ENCODE assay signal across 8 cellular contexts in genomic region chr7:134932707-134933370, GRCh38. TPM values are rescaled to one million over a fixed set of nuclear protein-coding genes. Genes with fewer than 3 reads are reported as not detected.
DNase-seq lines count a peak whose midpoint lies in the region; ATAC-seq and TF ChIP-seq lines count a peak whose summit lies in the region.

No MANE protein-coding gene starts in this region.

- H3K27ac ChIP-seq in stomach = peak overlapping the region in 4 of 5 donors; percentile 61 to 76 (median 68)
- no peak overlapping the region for H3K27ac ChIP-seq in endodermal cell (ENCODE audit: low read depth, low read length)

- H3K4me3 Mint-ChIP-seq in activated CD4-positive, alpha-beta T cell treated with anti-CD3 and anti-CD28 coated beads, Interleukin-2, amount 10 ng/mL, durations not matched to agents 7 days and 5 days = peak overlapping the region; percentile 63
- no peak overlapping the region for H3K4me3 Mint-ChIP-seq in endodermal cell

- H3K4me3 ChIP-seq in stomach = no peak overlapping the region
- H3K4me3 ChIP-seq in endodermal cell (ENCODE audit: low read length) = no peak overlapping the region

- TF ChIP-seq CTCF in stomach (IDR thresholded peaks at IDR 0.05) (no peak), endodermal cell (conservative IDR thresholded peaks at IDR 0.05) (no peak)

- H3K4me1 ChIP-seq in stomach (peaks cover 0 to 58% (median 33%) of the 10 kb centered on the region in 4 donors), endodermal cell (ENCODE audit: control insufficient read depth, insufficient read depth, low read length) (peaks cover 4% of the 10 kb centered on the region)

- peaks cover 6% of the 10 kb centered on the region for H3K9me3 Mint-ChIP-seq in activated CD4-positive, alpha-beta T cell treated with anti-CD3 and anti-CD28 coated beads, Interleukin-2, amount 10 ng/mL, durations not matched to agents 7 days and 5 days
- H3K9me3 Mint-ChIP-seq in endodermal cell = no peaks in the 10 kb centered on the region

- H3K4me1 Mint-ChIP-seq in activated CD4-positive, alpha-beta T cell treated with anti-CD3 and anti-CD28 coated beads, Interleukin-2, amount 10 ng/mL, durations not matched to agents 7 days and 5 days = peaks cover 20% of the 10 kb centered on the region
- peaks cover 12% of the 10 kb centered on the region for H3K4me1 Mint-ChIP-seq in endodermal cell

- H3K9me3 ChIP-seq in stomach (no peaks in the 10 kb centered on the region), endodermal cell (ENCODE audit: control insufficient read depth, low read length) (no peaks in the 10 kb centered on the region)

- H3K9ac ChIP-seq in endodermal cell (ENCODE audit: extremely low read depth, low read length, poor library complexity, severe bottlenecking) = no peak overlapping the region

- peaks cover 4% of the 10 kb centered on the region for H3K36me3 Mint-ChIP-seq in activated CD4-positive, alpha-beta T cell treated with anti-CD3 and anti-CD28 coated beads, Interleukin-2, amount 10 ng/mL, durations not matched to agents 7 days and 5 days (ENCODE audit: low read depth)
- peaks cover 79% of the 10 kb centered on the region for H3K36me3 Mint-ChIP-seq in endodermal cell (ENCODE audit: low read depth)

- CTCF ChIA-PET in activated CD4-positive, alpha-beta T cell treated with anti-CD3 and anti-CD28 coated beads, Interleukin-2, amount 10 ng/mL, durations not matched to agents 7 days and 5 days (lab: Charles Lee) = no interaction called here

- H3K27me3 ChIP-seq in stomach = no peaks in the 10 kb centered on the region
- no peaks in the 10 kb centered on the region for H3K27me3 ChIP-seq in endodermal cell (ENCODE audit: control insufficient read depth, insufficient read depth, low read length, poor library complexity, severe bottlenecking)

- H3K27ac Mint-ChIP-seq in activated CD4-positive, alpha-beta T cell treated with anti-CD3 and anti-CD28 coated beads, Interleukin-2, amount 10 ng/mL, durations not matched to agents 7 days and 5 days = peak overlapping the region; percentile 90
- no peak overlapping the region for H3K27ac Mint-ChIP-seq in endodermal cell

- ATAC-seq in HG03442 (IDR thresholded peaks at IDR 0.05; ENCODE audit: unreplicated experiment) (peak; percentile 71), esophagus mucosa (peak; percentile 26)

- TF ChIP-seq POLR2A in stomach (IDR thresholded peaks at IDR 0.05) = no peak

- intact Hi-C loops in stomach (cut with DNase I; ENCODE audit: low total_unique reads) (loop anchor here (10.0 kb wide), 1 partner anchor 308 kb away; no protein-coding TSS in a partner anchor), head of caudate nucleus (cut with DNase I) (no loop called here)

- H3K36me3 ChIP-seq in stomach = peaks cover 8 to 51% (median 26%) of the 10 kb centered on the region in 4 donors
- peaks cover 59% of the 10 kb centered on the region for H3K36me3 ChIP-seq in endodermal cell (ENCODE audit: control insufficient read depth, insufficient read depth, low read length)

- DNase-seq in activated CD4-positive, alpha-beta T cell treated with anti-CD3 and anti-CD28 coated beads, Interleukin-2, amount 10 ng/mL, durations not matched to agents 7 days and 5 days = no peak
- DNase-seq in activated CD4-positive, alpha-beta T cell treated with anti-CD3 and anti-CD28 coated beads, Interleukin-2, amount 50 U/mL, for 48 hours = no peak
- DNase-seq in stomach = no peak
- DNase-seq in head of caudate nucleus = no peak
- no peak for DNase-seq in T-helper 9 cell
- no peak for DNase-seq in endodermal cell

- TF ChIP-seq EP300 in stomach (IDR thresholded peaks at IDR 0.05) = no peak

- H3K27me3 Mint-ChIP-seq in activated CD4-positive, alpha-beta T cell treated with anti-CD3 and anti-CD28 coated beads, Interleukin-2, amount 10 ng/mL, durations not matched to agents 7 days and 5 days = no peaks in the 10 kb centered on the region
- no peaks in the 10 kb centered on the region for H3K27me3 Mint-ChIP-seq in endodermal cell (ENCODE audit: insufficient read depth)

- 55 to 86% (median 68%) methylated on average over 17 of the region's 17 CpGs for WGBS in stomach, 5 donors
- WGBS in endodermal cell (ENCODE audit: insufficient coverage in 1 of 2, insufficient read length in 1 of 2), 2 experiments = 92 to 96% methylated on average over 16 to 17 of the region's 17 CpGs

- POLR2A ChIA-PET in activated CD4-positive, alpha-beta T cell treated with anti-CD3 and anti-CD28 coated beads, Interleukin-2, amount 10 ng/mL, durations not matched to agents 7 days and 5 days (lab: Charles Lee) = no interaction called here

RNA-seq across cellular contexts. Expression of gene AGBL3, which starts 53.5 kb away (rescaled TPM):
- 1 to 10 TPM; 1.9 TPM for total RNA-seq in activated CD4-positive, alpha-beta T cell treated with anti-CD3 and anti-CD28 coated beads, Interleukin-2, amount 10 ng/mL, durations not matched to agents 7 days and 5 days
- total RNA-seq in esophagus mucosa (0.84 TPM), stomach (1 to 10 TPM in 2 of 5 donors, under 1 TPM in 1, not detected in 2; 0.29 to 8.4 (median 2.9) TPM), endodermal cell (1 to 10 TPM; 2.6 to 5.0 TPM)
- polyA plus RNA-seq in stomach = 1 to 10 TPM in 2 of 3 donors, under 1 TPM in 1; 0.93 to 1.4 (median 1.2) TPM
- 2.6 TPM for polyA plus RNA-seq in endodermal cell (2013, experiment 1 of 2)
- 4.1 TPM for polyA plus RNA-seq in endodermal cell (2013, experiment 2 of 2)
